ENCODE assay signal across 20 cellular contexts in genomic region chr5:168434746-168435321, GRCh38. TPM values are rescaled to one million over a fixed set of nuclear protein-coding genes. Genes with fewer than 3 reads are reported as not detected.
A peak's percentile ranks its signal among the peaks of the same experiment; 100 is the strongest.
DNase-seq lines count a peak whose midpoint lies in the region; ATAC-seq, FAIRE-seq and TF ChIP-seq lines count a peak whose summit lies in the region.
"Had no signal": no experiment of that assay in that cellular context is flagged by ENCODE, and none has a peak within 500 bp of the region (broad histone marks: within the 10 kb centered on the region; RNA-seq: fewer than 3 reads in every experiment).

No MANE protein-coding gene starts in this region.

- no peak for DNase-seq in Calu3
- DNase-seq in LHCN-M2 (ENCODE audit: low read depth): peak; percentile 18
- peak; percentile 5 for DNase-seq in choroid plexus epithelial cell (ENCODE audit: low read depth)
- no peak for DNase-seq in omental fat pad (ENCODE audit: low spot score)
- no peak for DNase-seq in GM12891 (ENCODE audit: insufficient read length, low spot score)
- no peak for DNase-seq in nucleus accumbens (lab: John Stamatoyannopoulos, UW)
- DNase-seq in MM.1S: no peak
- no peak for DNase-seq in AML-193 (lab: John Stamatoyannopoulos, UW)
- DNase-seq: activated CD4-positive, alpha-beta T cell treated with anti-CD3 and anti-CD28 coated beads for 1 hour; Kasumi-1; NCI-H1417 treated with DMSO at 0.1 percent for 48 hours; NCI-H2171 treated with DMSO at 0.1 percent for 48 hours; PC-3; stimulated activated naive CD4-positive, alpha-beta T cell had no signal

- H3K27ac Mint-ChIP-seq in Calu3 (ENCODE audit: unreplicated experiment): peak overlapping the region; percentile 37

- no peaks in the 10 kb centered on the region for H3K4me1 ChIP-seq in MM.1S (ENCODE audit: low read length)
- H3K4me1 ChIP-seq: right atrium auricular region had no signal

- H3K9me3 ChIP-seq in MM.1S (replicated peaks; ENCODE audit: insufficient read depth, low read length): no peaks in the 10 kb centered on the region
- H3K9me3 ChIP-seq: neutrophil, right atrium auricular region had no signal

- no peaks in the 10 kb centered on the region for H3F3A ChIP-seq in MM.1S (ENCODE audit: insufficient read depth, low read length)

- no peaks in the 10 kb centered on the region for H3K36me3 ChIP-seq in MM.1S (replicated peaks; ENCODE audit: insufficient read depth, low read length)
- H3K36me3 ChIP-seq: neutrophil, right atrium auricular region had no signal

- no peak overlapping the region for H3K27ac ChIP-seq in MM.1S (ENCODE audit: low read length)
- H3K27ac ChIP-seq: neutrophil, right atrium auricular region had no signal

- ATAC-seq in omental fat pad (ENCODE audit: low FRiP score): peak; percentile 24
- ATAC-seq: GM12878, left lobe of liver, PC-3 had no signal

- H3K9me3 Mint-ChIP-seq in Calu3 (ENCODE audit: low read depth, unreplicated experiment): no peaks in the 10 kb centered on the region

- no peak overlapping the region for H3K4me3 ChIP-seq in choroid plexus epithelial cell (ENCODE audit: low read depth, low read length)
- H3K4me3 ChIP-seq in MM.1S (ENCODE audit: low read length): no peak overlapping the region
- H3K4me3 ChIP-seq: GM12878, right atrium auricular region had no signal

- H3K4me2 ChIP-seq in MM.1S (ENCODE audit: low read depth, low read length): no peak overlapping the region

- peaks cover 18% of the 10 kb centered on the region for H3K4me1 Mint-ChIP-seq in Calu3 (ENCODE audit: low read depth, unreplicated experiment)

- no peaks in the 10 kb centered on the region for H3K79me2 ChIP-seq in MM.1S (ENCODE audit: low read length)

- H3K27me3 ChIP-seq in MM.1S (replicated peaks; ENCODE audit: insufficient read depth, low read length): no peaks in the 10 kb centered on the region
- H3K27me3 ChIP-seq: neutrophil, right atrium auricular region had no signal

- no peak for FAIRE-seq in GM12891 (lab: Jason Lieb, UNC)
- FAIRE-seq: G401.6, GM12878, urothelium cell line had no signal

- no peaks in the 10 kb centered on the region for H4K20me1 ChIP-seq in MM.1S (ENCODE audit: insufficient read depth, low read length)

- intact Hi-C loops in Calu3 (cut with micrococcal nuclease; ENCODE audit: unreplicated experiment): no loop called here

- H3K36me3 Mint-ChIP-seq in Calu3 (ENCODE audit: insufficient read depth, unreplicated experiment): peaks cover 77% of the 10 kb centered on the region

- no TSS peak for BruUV-seq in Calu3 (replicated peaks; lab: Mats Ljungman, UMichigan)

- H3K9ac ChIP-seq in MM.1S (ENCODE audit: low read length): no peak overlapping the region

- TF ChIP-seq CTCF in Calu3 (IDR thresholded peaks at IDR 0.05; ENCODE audit: unreplicated experiment) (no peak), choroid plexus epithelial cell (conservative IDR thresholded peaks at IDR 0.05; ENCODE audit: low read depth, low read length) (no peak), omental fat pad (IDR thresholded peaks at IDR 0.05) (no peak), MM.1S (IDR thresholded peaks at IDR 0.05; ENCODE audit: low read length) (no peak)

- H3K27me3 Mint-ChIP-seq in Calu3 (ENCODE audit: unreplicated experiment): no peaks in the 10 kb centered on the region

- CTCF ChIA-PET in Calu3 (lab: Charles Lee): interaction anchor here (0.5 to 0.7 kb wide), 2 partner anchors 115 to 152 kb away, joined by 3 to 6 read pairs; no protein-coding TSS in a partner anchor

- H2AFZ ChIP-seq in MM.1S (ENCODE audit: low read length): no peak overlapping the region

- H3K4me3 Mint-ChIP-seq in Calu3 (ENCODE audit: low read depth, unreplicated experiment): no peak overlapping the region

- TF ChIP-seq POLR2A in GM12891 (IDR thresholded peaks at IDR 0.05; ENCODE audit: low read depth, low read length): no peak

- H3K9me2 ChIP-seq in MM.1S (replicated peaks; ENCODE audit: insufficient read depth, low read length): no peaks in the 10 kb centered on the region

TF ChIP-seq in GM12891, 5 proteins besides CTCF, POLR2A, EP300 and RAD21:
- TF ChIP-seq PAX5 (IDR thresholded peaks at IDR 0.05; ENCODE audit: insufficient read depth, low read length, severe bottlenecking): no peak
- no peak for TF ChIP-seq POU2F2 (IDR thresholded peaks at IDR 0.05; ENCODE audit: low read depth, low read length)
- TF ChIP-seq POLR2AphosphoS5 (IDR thresholded peaks at IDR 0.05; ENCODE audit: low read depth, low read length): no peak
- no peak for TF ChIP-seq SPI1 (IDR thresholded peaks at IDR 0.05; ENCODE audit: low read depth, low read length)
- no peak for TF ChIP-seq TAF1 (IDR thresholded peaks at IDR 0.05; ENCODE audit: low read depth, low read length)

RNA-seq across cellular contexts. Expression of gene RARS1, which starts 51.4 kb away (rescaled TPM):
- total RNA-seq in Calu3 (2022) (130 and 137 TPM in 2 replicates), LHCN-M2 (2014; rRNA removed) (175 and 234 TPM in 2 replicates), omental fat pad (10 to 100 TPM; 61.9 to 86.9 (median 63.3) TPM)
- polyA plus RNA-seq in LHCN-M2 (2012): 73.2 TPM
- 66.4 TPM for polyA plus RNA-seq in GM12891 (2012; ENCODE audit: low read depth, missing spikeins)

Comparison
In these comparisons a context has a peak if more than half of its experiments do, and no peak if none do; other contexts are left out.
1. DNase-seq: peak in LHCN-M2 (single experiment) and choroid plexus epithelial cell (single experiment); none in Calu3 (single experiment), omental fat pad (single experiment), GM12891 (single experiment), nucleus accumbens (0 of 56), MM.1S (single experiment) and AML-193 (0 of 2).